1 cellular context compared by ENCODE assay signal in the genomic region with DNA sequence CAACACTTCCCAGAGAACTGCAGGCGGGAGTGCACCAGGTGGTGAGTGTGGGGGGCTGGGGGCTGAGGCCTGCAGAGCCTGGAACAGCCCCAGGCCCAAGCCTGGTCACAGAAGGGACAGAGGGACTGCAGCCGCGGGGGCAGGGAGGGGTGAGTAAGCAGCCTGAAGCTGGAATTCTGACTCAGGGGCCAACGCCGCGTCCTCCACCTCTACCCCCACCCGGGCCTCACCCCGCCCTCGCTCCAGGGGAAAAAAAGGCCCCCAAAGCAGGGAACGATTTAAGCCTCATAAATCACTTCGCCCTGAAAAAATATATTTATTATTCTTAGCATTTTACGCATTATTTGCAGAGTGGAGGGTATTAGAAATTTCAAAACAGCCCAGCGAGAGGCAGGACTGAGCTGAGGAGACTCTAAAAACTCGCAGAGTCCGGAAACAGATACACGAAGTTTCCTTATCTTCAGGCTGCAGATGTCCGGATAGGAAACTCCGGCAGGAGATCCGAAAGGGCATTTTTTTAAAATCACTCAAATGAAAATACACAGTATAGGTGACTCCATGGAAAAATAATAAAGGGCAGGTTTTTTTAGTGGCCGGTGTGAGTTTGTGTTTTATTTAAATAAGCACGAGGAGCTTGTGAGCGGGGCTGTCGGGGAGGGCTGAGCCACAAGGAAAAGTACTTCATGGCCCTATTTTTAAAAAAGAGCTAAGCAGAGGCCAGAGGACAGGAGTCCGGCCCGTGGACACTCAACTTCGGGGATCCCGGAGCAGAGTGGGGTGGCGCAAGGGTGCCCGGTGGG.
TF ChIP-seq lines count a peak whose summit lies in the region.

No MANE protein-coding gene starts in this region.

TF ChIP-seq in K562, 482 proteins besides CTCF, POLR2A, EP300 and RAD21 (continued from another document and continues in another):
- TF ChIP-seq, protein P1, sequence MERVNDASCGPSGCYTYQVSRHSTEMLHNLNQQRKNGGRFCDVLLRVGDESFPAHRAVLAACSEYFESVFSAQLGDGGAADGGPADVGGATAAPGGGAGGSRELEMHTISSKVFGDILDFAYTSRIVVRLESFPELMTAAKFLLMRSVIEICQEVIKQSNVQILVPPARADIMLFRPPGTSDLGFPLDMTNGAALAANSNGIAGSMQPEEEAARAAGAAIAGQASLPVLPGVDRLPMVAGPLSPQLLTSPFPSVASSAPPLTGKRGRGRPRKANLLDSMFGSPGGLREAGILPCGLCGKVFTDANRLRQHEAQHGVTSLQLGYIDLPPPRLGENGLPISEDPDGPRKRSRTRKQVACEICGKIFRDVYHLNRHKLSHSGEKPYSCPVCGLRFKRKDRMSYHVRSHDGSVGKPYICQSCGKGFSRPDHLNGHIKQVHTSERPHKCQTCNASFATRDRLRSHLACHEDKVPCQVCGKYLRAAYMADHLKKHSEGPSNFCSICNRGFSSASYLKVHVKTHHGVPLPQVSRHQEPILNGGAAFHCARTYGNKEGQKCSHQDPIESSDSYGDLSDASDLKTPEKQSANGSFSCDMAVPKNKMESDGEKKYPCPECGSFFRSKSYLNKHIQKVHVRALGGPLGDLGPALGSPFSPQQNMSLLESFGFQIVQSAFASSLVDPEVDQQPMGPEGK (CRISPR knock-in tag; IDR thresholded peaks at IDR 0.05; ENCODE audit: borderline replicate concordance): no peak
- TF ChIP-seq ZNF431 (CRISPR knock-in tag; IDR thresholded peaks at IDR 0.05) (no peak), EGR1 (conservative IDR thresholded peaks at IDR 0.05) (peak; percentile 34; the same call in 1 of the 2 replicates), MEF2A (IDR thresholded peaks at IDR 0.05; ENCODE audit: control insufficient read depth, low read depth, low read length) (no peak), SMC3 (conservative IDR thresholded peaks at IDR 0.05; ENCODE audit: insufficient read depth, low read depth, low read length) (no peak), BRD4 (IDR thresholded peaks at IDR 0.05) (peak; percentile 36; the same call in 1 of the 2 replicates), MCM3 (IDR thresholded peaks at IDR 0.05) (no peak), ZNF695 (CRISPR knock-in tag; IDR thresholded peaks at IDR 0.05) (no peak), SUPT5H (IDR thresholded peaks at IDR 0.05) (0 out of 2 replicates have a peak, but pooled peaks have one; percentile 49), RBM34 (IDR thresholded peaks at IDR 0.05; ENCODE audit: borderline replicate concordance, insufficient read depth, low read length) (no peak), RBFOX2 (IDR thresholded peaks at IDR 0.05; ENCODE audit: low read depth, low read length) (peak; percentile 82), SAFB2 (IDR thresholded peaks at IDR 0.05; ENCODE audit: borderline replicate concordance, low read depth, low read length, severe bottlenecking) (no peak), ZNF316 (IDR thresholded peaks at IDR 0.05) (peak; percentile 18; the same call in 1 of the 2 replicates), DPF2 (IDR thresholded peaks at IDR 0.05) (peak; percentile 90), STAT5A (IDR thresholded peaks at IDR 0.05; ENCODE audit: borderline replicate concordance, low read length) (peak; percentile 68; the same call in 1 of the 2 replicates), SMARCC2 (IDR thresholded peaks at IDR 0.05; ENCODE audit: low read depth) (peak; percentile 78), GATA2 (CRISPR knock-in tag; IDR thresholded peaks at IDR 0.05) (peak; percentile 65), NUFIP1 (IDR thresholded peaks at IDR 0.05; ENCODE audit: partially characterized antibody) (no peak), CBFA2T2 (conservative IDR thresholded peaks at IDR 0.05) (peak; percentile 66), GATAD2B (IDR thresholded peaks at IDR 0.05; ENCODE audit: borderline replicate concordance) (0 out of 2 replicates have a peak, but pooled peaks have one; percentile 9), CXXC5 (CRISPR knock-in tag; IDR thresholded peaks at IDR 0.05) (peak; percentile 71), EZH2 (IDR thresholded peaks at IDR 0.05; ENCODE audit: borderline replicate concordance, low read depth, low read length) (no peak), TEAD4 (IDR thresholded peaks at IDR 0.05; ENCODE audit: low read length) (peak; percentile 80), TEAD4 (CRISPR knock-in tag; IDR thresholded peaks at IDR 0.05; ENCODE audit: borderline replicate concordance) (no peak), NFATC3 (IDR thresholded peaks at IDR 0.05) (no peak), SMARCA4 (IDR thresholded peaks at IDR 0.05) (peak; percentile 89), TBL1XR1 (IDR thresholded peaks at IDR 0.05; ENCODE audit: low read length in 2 of 2) (0 out of 4 replicates have a peak, but pooled peaks of 1 of the 2 experiments have one; percentile 45), NR2C2 (CRISPR knock-in tag; IDR thresholded peaks at IDR 0.05) (no peak), NR2C2 (tag; IDR thresholded peaks at IDR 0.05) (peak; percentile 45), EP400 (IDR thresholded peaks at IDR 0.05) (peak; percentile 41; the same call in 1 of the 2 replicates), TBP (optimal IDR thresholded peaks at IDR 0.05; ENCODE audit: low read depth, low read length) (peak; percentile 42), HDAC3 (IDR thresholded peaks at IDR 0.05; ENCODE audit: borderline replicate concordance, partially characterized antibody) (peak; percentile 66), ELF1 (tag; IDR thresholded peaks at IDR 0.05) (peak; percentile 70)
- TF ChIP-seq, protein P2, sequence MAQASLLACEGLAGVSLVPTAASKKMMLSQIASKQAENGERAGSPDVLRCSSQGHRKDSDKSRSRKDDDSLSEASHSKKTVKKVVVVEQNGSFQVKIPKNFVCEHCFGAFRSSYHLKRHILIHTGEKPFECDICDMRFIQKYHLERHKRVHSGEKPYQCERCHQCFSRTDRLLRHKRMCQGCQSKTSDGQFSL (CRISPR knock-in tag; IDR thresholded peaks at IDR 0.05): no peak
- TF ChIP-seq, protein P2 (tag; IDR thresholded peaks at IDR 0.05): no peak
- TF ChIP-seq, protein P3, sequence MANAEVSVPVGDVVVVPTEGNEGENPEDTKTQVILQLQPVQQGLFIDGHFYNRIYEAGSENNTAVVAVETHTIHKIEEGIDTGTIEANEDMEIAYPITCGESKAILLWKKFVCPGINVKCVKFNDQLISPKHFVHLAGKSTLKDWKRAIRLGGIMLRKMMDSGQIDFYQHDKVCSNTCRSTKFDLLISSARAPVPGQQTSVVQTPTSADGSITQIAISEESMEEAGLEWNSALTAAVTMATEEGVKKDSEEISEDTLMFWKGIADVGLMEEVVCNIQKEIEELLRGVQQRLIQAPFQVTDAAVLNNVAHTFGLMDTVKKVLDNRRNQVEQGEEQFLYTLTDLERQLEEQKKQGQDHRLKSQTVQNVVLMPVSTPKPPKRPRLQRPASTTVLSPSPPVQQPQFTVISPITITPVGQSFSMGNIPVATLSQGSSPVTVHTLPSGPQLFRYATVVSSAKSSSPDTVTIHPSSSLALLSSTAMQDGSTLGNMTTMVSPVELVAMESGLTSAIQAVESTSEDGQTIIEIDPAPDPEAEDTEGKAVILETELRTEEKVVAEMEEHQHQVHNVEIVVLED (CRISPR knock-in tag; IDR thresholded peaks at IDR 0.05): no peak
- TF ChIP-seq, protein P4, sequence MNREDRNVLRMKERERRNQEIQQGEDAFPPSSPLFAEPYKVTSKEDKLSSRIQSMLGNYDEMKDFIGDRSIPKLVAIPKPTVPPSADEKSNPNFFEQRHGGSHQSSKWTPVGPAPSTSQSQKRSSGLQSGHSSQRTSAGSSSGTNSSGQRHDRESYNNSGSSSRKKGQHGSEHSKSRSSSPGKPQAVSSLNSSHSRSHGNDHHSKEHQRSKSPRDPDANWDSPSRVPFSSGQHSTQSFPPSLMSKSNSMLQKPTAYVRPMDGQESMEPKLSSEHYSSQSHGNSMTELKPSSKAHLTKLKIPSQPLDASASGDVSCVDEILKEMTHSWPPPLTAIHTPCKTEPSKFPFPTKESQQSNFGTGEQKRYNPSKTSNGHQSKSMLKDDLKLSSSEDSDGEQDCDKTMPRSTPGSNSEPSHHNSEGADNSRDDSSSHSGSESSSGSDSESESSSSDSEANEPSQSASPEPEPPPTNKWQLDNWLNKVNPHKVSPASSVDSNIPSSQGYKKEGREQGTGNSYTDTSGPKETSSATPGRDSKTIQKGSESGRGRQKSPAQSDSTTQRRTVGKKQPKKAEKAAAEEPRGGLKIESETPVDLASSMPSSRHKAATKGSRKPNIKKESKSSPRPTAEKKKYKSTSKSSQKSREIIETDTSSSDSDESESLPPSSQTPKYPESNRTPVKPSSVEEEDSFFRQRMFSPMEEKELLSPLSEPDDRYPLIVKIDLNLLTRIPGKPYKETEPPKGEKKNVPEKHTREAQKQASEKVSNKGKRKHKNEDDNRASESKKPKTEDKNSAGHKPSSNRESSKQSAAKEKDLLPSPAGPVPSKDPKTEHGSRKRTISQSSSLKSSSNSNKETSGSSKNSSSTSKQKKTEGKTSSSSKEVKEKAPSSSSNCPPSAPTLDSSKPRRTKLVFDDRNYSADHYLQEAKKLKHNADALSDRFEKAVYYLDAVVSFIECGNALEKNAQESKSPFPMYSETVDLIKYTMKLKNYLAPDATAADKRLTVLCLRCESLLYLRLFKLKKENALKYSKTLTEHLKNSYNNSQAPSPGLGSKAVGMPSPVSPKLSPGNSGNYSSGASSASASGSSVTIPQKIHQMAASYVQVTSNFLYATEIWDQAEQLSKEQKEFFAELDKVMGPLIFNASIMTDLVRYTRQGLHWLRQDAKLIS (CRISPR knock-in tag; IDR thresholded peaks at IDR 0.05): 0 out of 2 replicates have a peak, but pooled peaks have one; percentile 43
- TF ChIP-seq, protein P5, sequence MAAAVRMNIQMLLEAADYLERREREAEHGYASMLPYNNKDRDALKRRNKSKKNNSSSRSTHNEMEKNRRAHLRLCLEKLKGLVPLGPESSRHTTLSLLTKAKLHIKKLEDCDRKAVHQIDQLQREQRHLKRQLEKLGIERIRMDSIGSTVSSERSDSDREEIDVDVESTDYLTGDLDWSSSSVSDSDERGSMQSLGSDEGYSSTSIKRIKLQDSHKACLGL (CRISPR knock-in tag; IDR thresholded peaks at IDR 0.05; ENCODE audit: borderline replicate concordance, poor library complexity, severe bottlenecking): no peak
- TF ChIP-seq, protein P6, sequence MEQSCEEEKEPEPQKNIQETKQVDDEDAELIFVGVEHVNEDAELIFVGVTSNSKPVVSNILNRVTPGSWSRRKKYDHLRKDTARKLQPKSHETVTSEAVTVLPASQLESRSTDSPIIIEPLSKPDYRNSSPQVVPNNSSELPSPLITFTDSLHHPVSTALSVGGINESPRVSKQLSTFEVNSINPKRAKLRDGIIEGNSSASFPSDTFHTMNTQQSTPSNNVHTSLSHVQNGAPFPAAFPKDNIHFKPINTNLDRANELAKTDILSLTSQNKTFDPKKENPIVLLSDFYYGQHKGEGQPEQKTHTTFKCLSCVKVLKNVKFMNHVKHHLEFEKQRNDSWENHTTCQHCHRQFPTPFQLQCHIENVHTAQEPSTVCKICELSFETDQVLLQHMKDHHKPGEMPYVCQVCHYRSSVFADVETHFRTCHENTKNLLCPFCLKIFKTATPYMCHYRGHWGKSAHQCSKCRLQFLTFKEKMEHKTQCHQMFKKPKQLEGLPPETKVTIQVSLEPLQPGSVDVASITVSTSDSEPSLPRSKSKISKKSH (CRISPR knock-in tag; IDR thresholded peaks at IDR 0.05): no peak
- TF ChIP-seq, protein P7, sequence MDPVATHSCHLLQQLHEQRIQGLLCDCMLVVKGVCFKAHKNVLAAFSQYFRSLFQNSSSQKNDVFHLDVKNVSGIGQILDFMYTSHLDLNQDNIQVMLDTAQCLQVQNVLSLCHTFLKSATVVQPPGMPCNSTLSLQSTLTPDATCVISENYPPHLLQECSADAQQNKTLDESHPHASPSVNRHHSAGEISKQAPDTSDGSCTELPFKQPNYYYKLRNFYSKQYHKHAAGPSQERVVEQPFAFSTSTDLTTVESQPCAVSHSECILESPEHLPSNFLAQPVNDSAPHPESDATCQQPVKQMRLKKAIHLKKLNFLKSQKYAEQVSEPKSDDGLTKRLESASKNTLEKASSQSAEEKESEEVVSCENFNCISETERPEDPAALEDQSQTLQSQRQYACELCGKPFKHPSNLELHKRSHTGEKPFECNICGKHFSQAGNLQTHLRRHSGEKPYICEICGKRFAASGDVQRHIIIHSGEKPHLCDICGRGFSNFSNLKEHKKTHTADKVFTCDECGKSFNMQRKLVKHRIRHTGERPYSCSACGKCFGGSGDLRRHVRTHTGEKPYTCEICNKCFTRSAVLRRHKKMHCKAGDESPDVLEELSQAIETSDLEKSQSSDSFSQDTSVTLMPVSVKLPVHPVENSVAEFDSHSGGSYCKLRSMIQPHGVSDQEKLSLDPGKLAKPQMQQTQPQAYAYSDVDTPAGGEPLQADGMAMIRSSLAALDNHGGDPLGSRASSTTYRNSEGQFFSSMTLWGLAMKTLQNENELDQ (CRISPR knock-in tag; IDR thresholded peaks at IDR 0.05; ENCODE audit: borderline replicate concordance): no peak
